15 cellular contexts compared by ENCODE assay signal in genomic region chr2:23649819-23650218, GRCh38.
DNase-seq lines count a peak whose midpoint lies in the region; ATAC-seq and TF ChIP-seq lines count a peak whose summit lies in the region.
"Had no signal": no experiment of that assay in that cellular context is flagged by ENCODE, and none has a peak within 500 bp of the region (broad histone marks: within the 10 kb centered on the region; RNA-seq: fewer than 3 reads in every experiment).

No MANE protein-coding gene starts in this region.

- H3K27ac Mint-ChIP-seq in activated CD4-positive, alpha-beta memory T cell treated with anti-CD3 and anti-CD28 coated beads for 36 hours = no peak overlapping the region
- H3K27ac Mint-ChIP-seq in activated CD4-positive, alpha-beta memory T cell treated with anti-CD3 and anti-CD28 coated beads, Interleukin-2, amount 10 ng/mL, durations not matched to agents 7 days and 5 days = no peak overlapping the region
- no peak overlapping the region for H3K27ac Mint-ChIP-seq in nephron progenitor cell

- no peak for ATAC-seq in omental fat pad (ENCODE audit: low FRiP score)
- ATAC-seq: activated CD4-positive, CD25-positive, alpha-beta regulatory T cell treated with anti-CD3 and anti-CD28 coated beads, Interleukin-2, amount 50 U/mL, for 24 hours had no signal

- peak; percentile 21 for DNase-seq in activated CD4-positive, alpha-beta memory T cell treated with anti-CD3 and anti-CD28 coated beads for 36 hours
- DNase-seq in activated CD4-positive, alpha-beta memory T cell treated with anti-CD3 and anti-CD28 coated beads, Interleukin-2, amount 10 ng/mL, durations not matched to agents 7 days and 5 days = no peak
- DNase-seq in KG1 (lab: John Stamatoyannopoulos, UW) = peak; percentile 4
- DNase-seq in astrocyte of the hippocampus (ENCODE audit: low read depth, low spot score) = peak; percentile 64
- peak; percentile 28 for DNase-seq in nephron progenitor cell
- no peak for DNase-seq in D341Med (ENCODE audit: low spot score)
- no peak for DNase-seq in omental fat pad (ENCODE audit: low spot score)
- DNase-seq in UCSD-AML1 (lab: John Stamatoyannopoulos, UW; ENCODE audit: unreplicated experiment) = no peak
- DNase-seq: central memory CD4-positive, alpha-beta T cell; COR-L47; erythroblast; NCI-H2029 treated with DMSO at 0.1 percent for 48 hours; ovary; upper lobe of left lung had no signal

- TF ChIP-seq CTCF in nephron progenitor cell (IDR thresholded peaks at IDR 0.05) (no peak), omental fat pad (IDR thresholded peaks at IDR 0.05) (no peak)

- POLR2A ChIA-PET in activated CD4-positive, alpha-beta memory T cell treated with anti-CD3 and anti-CD28 coated beads for 36 hours (lab: Charles Lee) = no interaction called here
- POLR2A ChIA-PET in activated CD4-positive, alpha-beta memory T cell treated with anti-CD3 and anti-CD28 coated beads, Interleukin-2, amount 10 ng/mL, durations not matched to agents 7 days and 5 days (lab: Charles Lee) = no interaction called here

- H3K4me1 Mint-ChIP-seq in activated CD4-positive, alpha-beta memory T cell treated with anti-CD3 and anti-CD28 coated beads for 36 hours (ENCODE audit: low read depth) = no peaks in the 10 kb centered on the region
- no peaks in the 10 kb centered on the region for H3K4me1 Mint-ChIP-seq in activated CD4-positive, alpha-beta memory T cell treated with anti-CD3 and anti-CD28 coated beads, Interleukin-2, amount 10 ng/mL, durations not matched to agents 7 days and 5 days
- H3K4me1 Mint-ChIP-seq in nephron progenitor cell = peaks cover 42% of the 10 kb centered on the region

- H3K9me3 Mint-ChIP-seq in activated CD4-positive, alpha-beta memory T cell treated with anti-CD3 and anti-CD28 coated beads for 36 hours = no peaks in the 10 kb centered on the region
- no peaks in the 10 kb centered on the region for H3K9me3 Mint-ChIP-seq in activated CD4-positive, alpha-beta memory T cell treated with anti-CD3 and anti-CD28 coated beads, Interleukin-2, amount 10 ng/mL, durations not matched to agents 7 days and 5 days
- H3K9me3 Mint-ChIP-seq in nephron progenitor cell = peaks cover 4% of the 10 kb centered on the region

- H3K36me3 Mint-ChIP-seq in activated CD4-positive, alpha-beta memory T cell treated with anti-CD3 and anti-CD28 coated beads for 36 hours = no peaks in the 10 kb centered on the region
- H3K36me3 Mint-ChIP-seq in activated CD4-positive, alpha-beta memory T cell treated with anti-CD3 and anti-CD28 coated beads, Interleukin-2, amount 10 ng/mL, durations not matched to agents 7 days and 5 days (ENCODE audit: low read depth) = no peaks in the 10 kb centered on the region
- no peaks in the 10 kb centered on the region for H3K36me3 Mint-ChIP-seq in nephron progenitor cell (ENCODE audit: low read depth)

- intact Hi-C loops in activated CD4-positive, alpha-beta memory T cell treated with anti-CD3 and anti-CD28 coated beads for 36 hours (cut with micrococcal nuclease) = no loop called here

- H3K4me3 Mint-ChIP-seq in activated CD4-positive, alpha-beta memory T cell treated with anti-CD3 and anti-CD28 coated beads for 36 hours = no peak overlapping the region
- no peak overlapping the region for H3K4me3 Mint-ChIP-seq in activated CD4-positive, alpha-beta memory T cell treated with anti-CD3 and anti-CD28 coated beads, Interleukin-2, amount 10 ng/mL, durations not matched to agents 7 days and 5 days
- no peak overlapping the region for H3K4me3 Mint-ChIP-seq in nephron progenitor cell

- H3K27me3 Mint-ChIP-seq in activated CD4-positive, alpha-beta memory T cell treated with anti-CD3 and anti-CD28 coated beads for 36 hours = no peaks in the 10 kb centered on the region
- no peaks in the 10 kb centered on the region for H3K27me3 Mint-ChIP-seq in activated CD4-positive, alpha-beta memory T cell treated with anti-CD3 and anti-CD28 coated beads, Interleukin-2, amount 10 ng/mL, durations not matched to agents 7 days and 5 days
- H3K27me3 Mint-ChIP-seq in nephron progenitor cell (ENCODE audit: low read depth, poor library complexity) = peaks cover 15% of the 10 kb centered on the region

- CTCF ChIA-PET in activated CD4-positive, alpha-beta memory T cell treated with anti-CD3 and anti-CD28 coated beads for 36 hours (lab: Charles Lee) = no interaction called here
- CTCF ChIA-PET in activated CD4-positive, alpha-beta memory T cell treated with anti-CD3 and anti-CD28 coated beads, Interleukin-2, amount 10 ng/mL, durations not matched to agents 7 days and 5 days (lab: Charles Lee) = no interaction called here

Comparison
In these comparisons a context has a peak if more than half of its experiments do, and no peak if none do; other contexts are left out.
1. DNase-seq: peak in activated CD4-positive, alpha-beta memory T cell treated with anti-CD3 and anti-CD28 coated beads for 36 hours (single experiment), KG1 (single experiment), astrocyte of the hippocampus (single experiment) and nephron progenitor cell (single experiment); none in activated CD4-positive, alpha-beta memory T cell treated with anti-CD3 and anti-CD28 coated beads, Interleukin-2, amount 10 ng/mL, durations not matched to agents 7 days and 5 days (single experiment), D341Med (single experiment), omental fat pad (single experiment) and UCSD-AML1 (single experiment).